1 cellular context compared by ENCODE assay signal in the genomic region with DNA sequence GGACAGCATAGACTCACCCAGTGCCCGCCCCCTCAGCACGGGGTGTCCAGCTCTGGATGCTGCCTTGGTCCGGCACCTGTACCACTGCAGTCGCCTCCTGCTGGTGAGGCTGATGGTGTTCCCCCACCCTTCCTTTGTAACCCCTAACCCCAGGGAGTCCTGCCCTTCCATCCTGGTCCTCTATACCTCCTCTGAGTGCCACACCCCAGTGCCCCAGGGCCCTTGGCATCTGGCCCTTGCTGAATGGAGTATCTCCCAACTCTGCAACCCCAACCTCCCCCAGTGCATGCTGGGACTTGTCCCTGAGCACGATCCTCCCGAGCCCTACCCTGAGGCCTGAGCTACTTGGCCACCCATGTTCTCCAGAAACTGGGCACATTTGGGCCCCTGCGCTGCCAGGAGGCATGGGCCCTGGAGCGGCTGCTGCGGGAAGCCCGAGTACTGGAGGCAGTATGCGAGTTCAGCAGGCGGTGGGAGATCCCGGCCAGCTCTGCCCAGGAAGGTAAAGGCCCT.
TF ChIP-seq lines count a peak whose summit lies in the region.

No MANE protein-coding gene starts in this region.

TF ChIP-seq in HepG2, 621 proteins besides CTCF, POLR2A, EP300 and RAD21:
- TF ChIP-seq ZBTB7B (CRISPR knock-in tag; IDR thresholded peaks at IDR 0.05) (no peak), SOX13 (IDR thresholded peaks at IDR 0.05) (no peak), SOX13 (CRISPR knock-in tag; conservative IDR thresholded peaks at IDR 0.05 in 1 of 2, IDR thresholded peaks at IDR 0.05 in 1 of 2) (no peak), FOSL1 (CRISPR knock-in tag; IDR thresholded peaks at IDR 0.05; ENCODE audit: borderline replicate concordance) (no peak), AGO2 (optimal IDR thresholded peaks at IDR 0.05; ENCODE audit: low read depth, low read length) (peak; percentile 83), MXI1 (IDR thresholded peaks at IDR 0.05; ENCODE audit: borderline replicate concordance, low read depth, low read length) (no peak), HNRNPLL (IDR thresholded peaks at IDR 0.05; ENCODE audit: low read depth, low read length, poor library complexity, severe bottlenecking) (peak; percentile 10), KDM3A (CRISPR knock-in tag; IDR thresholded peaks at IDR 0.05; ENCODE audit: low read depth) (no peak), POLR2G (IDR thresholded peaks at IDR 0.05; ENCODE audit: low read depth, low read length) (peak; percentile 4; the same call in 1 of the 2 replicates), ELF3 (CRISPR knock-in tag; IDR thresholded peaks at IDR 0.05) (no peak), ZNF274 (CRISPR knock-in tag; IDR thresholded peaks at IDR 0.05) (no peak), SPEN (CRISPR knock-in tag; IDR thresholded peaks at IDR 0.05; ENCODE audit: low read depth) (no peak), RAD51 (IDR thresholded peaks at IDR 0.05; ENCODE audit: borderline replicate concordance) (no peak), SIX1 (CRISPR knock-in tag; IDR thresholded peaks at IDR 0.05; ENCODE audit: borderline replicate concordance) (no peak)
- TF ChIP-seq, protein P1, sequence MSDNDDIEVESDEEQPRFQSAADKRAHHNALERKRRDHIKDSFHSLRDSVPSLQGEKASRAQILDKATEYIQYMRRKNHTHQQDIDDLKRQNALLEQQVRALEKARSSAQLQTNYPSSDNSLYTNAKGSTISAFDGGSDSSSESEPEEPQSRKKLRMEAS (IDR thresholded peaks at IDR 0.05), result no peak
- TF ChIP-seq, protein P2, sequence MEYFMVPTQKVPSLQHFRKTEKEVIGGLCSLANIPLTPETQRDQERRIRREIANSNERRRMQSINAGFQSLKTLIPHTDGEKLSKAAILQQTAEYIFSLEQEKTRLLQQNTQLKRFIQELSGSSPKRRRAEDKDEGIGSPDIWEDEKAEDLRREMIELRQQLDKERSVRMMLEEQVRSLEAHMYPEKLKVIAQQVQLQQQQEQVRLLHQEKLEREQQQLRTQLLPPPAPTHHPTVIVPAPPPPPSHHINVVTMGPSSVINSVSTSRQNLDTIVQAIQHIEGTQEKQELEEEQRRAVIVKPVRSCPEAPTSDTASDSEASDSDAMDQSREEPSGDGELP (IDR thresholded peaks at IDR 0.05; ENCODE audit: borderline replicate concordance, low read depth), result no peak
TF ChIP-seq in HepG2: peak in this region for 3.
